Comparison of ENCODE assay signal across 1 cellular context in genomic region chr21:15560383-15561056, GRCh38.
TF ChIP-seq lines count a peak whose summit lies in the region.

No MANE protein-coding gene starts in this region.

TF ChIP-seq in GM23338, 12 proteins besides CTCF, POLR2A, EP300 and RAD21 (continued from another document):
- no peak for TF ChIP-seq REST (IDR thresholded peaks at IDR 0.05; ENCODE audit: unreplicated experiment)
- no peak for TF ChIP-seq CREB1 (CRISPR knock-in tag; IDR thresholded peaks at IDR 0.05; ENCODE audit: low read depth)
- no peak for TF ChIP-seq ZNF462 (CRISPR knock-in tag; IDR thresholded peaks at IDR 0.05)
- TF ChIP-seq NANOG (IDR thresholded peaks at IDR 0.05; ENCODE audit: borderline replicate concordance) = no peak
- TF ChIP-seq EZH2phosphoT487 (IDR thresholded peaks at IDR 0.05; ENCODE audit: unreplicated experiment) = no peak
- no peak for TF ChIP-seq EZH2 (IDR thresholded peaks at IDR 0.05; ENCODE audit: low read depth, unreplicated experiment)
- TF ChIP-seq ETS1 (IDR thresholded peaks at IDR 0.05) = no peak
- TF ChIP-seq JUNB (IDR thresholded peaks at IDR 0.05; ENCODE audit: unreplicated experiment) = no peak
- TF ChIP-seq ZNF114 (CRISPR knock-in tag; IDR thresholded peaks at IDR 0.05) = no peak
TF ChIP-seq in GM23338: peak in this region for 0.
